1 cellular context compared by ENCODE assay signal in genomic region chr7:135205850-135206249, GRCh38.
TF ChIP-seq lines count a peak whose summit lies in the region.

No MANE protein-coding gene starts in this region.

TF ChIP-seq in GM12878, 131 proteins besides CTCF, POLR2A, EP300 and RAD21:
- TF ChIP-seq MLLT1 (IDR thresholded peaks at IDR 0.05) (peak; percentile 75; the same call in 1 of the 2 replicates), E2F8 (IDR thresholded peaks at IDR 0.05; ENCODE audit: low read depth, partially characterized antibody) (no peak)
